Comparison of ENCODE assay signal across 29 cellular contexts in genomic region chr22:47132428-47132825, GRCh38.
"Had no signal": no experiment of that assay in that cellular context is flagged by ENCODE, and none has a peak within 500 bp of the region (broad histone marks: within the 10 kb centered on the region; RNA-seq: fewer than 3 reads in every experiment).

No MANE protein-coding gene starts in this region.

- H3K36me3 ChIP-seq: brain microvascular endothelial cell, cardiac muscle cell, MG63, SJSA1 had no signal

- H3K4me3 Mint-ChIP-seq: activated naive CD4-positive, alpha-beta T cell treated with anti-CD3 and anti-CD28 coated beads, Interleukin-2, amount 10 ng/mL, durations not matched to agents 7 days and 5 days; activated naive CD8-positive, alpha-beta T cell treated with anti-CD3 and anti-CD28 coated beads for 36 hours; activated T-cell treated with anti-CD3 and anti-CD28 coated beads, Interleukin-2, amount 50 U/mL, for 72 hours; T-helper 1 cell treated with Interleukin-12 subunit alpha and Interleukin-12 subunit beta and Interleukin-4 antibody, amounts not matched to agents 30 μg/mL and 1 μg/mL, for 36 hours; WTC11 had no signal

- H3K27ac Mint-ChIP-seq: activated naive CD4-positive, alpha-beta T cell treated with anti-CD3 and anti-CD28 coated beads, Interleukin-2, amount 10 ng/mL, durations not matched to agents 7 days and 5 days; activated naive CD8-positive, alpha-beta T cell treated with anti-CD3 and anti-CD28 coated beads for 36 hours; activated T-cell treated with anti-CD3 and anti-CD28 coated beads, Interleukin-2, amount 50 U/mL, for 72 hours; activated T-helper 2 cell treated with anti-CD3 and anti-CD28 coated beads, Interferon-gamma antibody, Interleukin-2, Interleukin-4, amounts not matched to agents 10 μg/mL and 5 μg/mL and 100 μg/mL, durations not matched to agents 14 hours and 24 hours and 36 hours; T-helper 1 cell treated with Interleukin-12 subunit alpha and Interleukin-12 subunit beta and Interleukin-4 antibody, amounts not matched to agents 30 μg/mL and 1 μg/mL, for 36 hours; WTC11 had no signal

- H3K9me3 Mint-ChIP-seq: activated naive CD4-positive, alpha-beta T cell treated with anti-CD3 and anti-CD28 coated beads, Interleukin-2, amount 10 ng/mL, durations not matched to agents 7 days and 5 days; activated naive CD8-positive, alpha-beta T cell treated with anti-CD3 and anti-CD28 coated beads for 36 hours; activated T-cell treated with anti-CD3 and anti-CD28 coated beads, Interleukin-2, amount 50 U/mL, for 72 hours; activated T-helper 2 cell treated with anti-CD3 and anti-CD28 coated beads, Interferon-gamma antibody, Interleukin-2, Interleukin-4, amounts not matched to agents 10 μg/mL and 5 μg/mL and 100 μg/mL, durations not matched to agents 14 hours and 24 hours and 36 hours; T-helper 1 cell treated with Interleukin-12 subunit alpha and Interleukin-12 subunit beta and Interleukin-4 antibody, amounts not matched to agents 30 μg/mL and 1 μg/mL, for 36 hours; WTC11 had no signal

- H3K4me2 ChIP-seq: KMS-11 had no signal

- H3K4me1 Mint-ChIP-seq: WTC11 had no signal

- H3K9me3 ChIP-seq: MG63, SJSA1 had no signal

- H3K27me3 Mint-ChIP-seq: activated naive CD4-positive, alpha-beta T cell treated with anti-CD3 and anti-CD28 coated beads, Interleukin-2, amount 10 ng/mL, durations not matched to agents 7 days and 5 days; activated naive CD8-positive, alpha-beta T cell treated with anti-CD3 and anti-CD28 coated beads for 36 hours had no signal

- DNase-seq: activated CD4-positive, alpha-beta T cell treated with anti-CD3 and anti-CD28 coated beads for 48 hours; activated CD4-positive, alpha-beta T cell treated with anti-CD3 and anti-CD28 coated beads, Interleukin-2, amount 50 U/mL, for 4 hours; activated CD4-positive, CD25-positive, alpha-beta regulatory T cell treated with anti-CD3 and anti-CD28 coated beads, Interleukin-2, amount 50 U/mL, for 72 hours; activated CD8-positive, alpha-beta memory T cell treated with anti-CD3 and anti-CD28 coated beads for 24 hours; activated gamma-delta T cell treated with Interleukin-2 at 50 U/mL for 16 hours; activated naive CD4-positive, alpha-beta T cell treated with anti-CD3 and anti-CD28 coated beads, Interleukin-2, amount 10 ng/mL, durations not matched to agents 7 days and 5 days; activated naive CD8-positive, alpha-beta T cell treated with anti-CD3 and anti-CD28 coated beads for 36 hours; activated T-cell treated with anti-CD3 and anti-CD28 coated beads, Interleukin-2, amount 50 U/mL, for 72 hours; brain microvascular endothelial cell; MG63; MV-4-11; NCI-H1092 treated with DMSO at 0.1 percent for 48 hours; NCI-H1436; NCI-H1694 treated with DMSO at 0.1 percent for 48 hours; NCI-H2029 treated with DMSO at 0.1 percent for 48 hours; NCI-H345; NCI-H510A; NCI-H526 treated with DMSO at 0.1 percent for 48 hours; NCI-H82; RPMI8226; SHP77; T-helper 9 cell had no signal

- ATAC-seq: activated T-cell treated with anti-CD3 and anti-CD28 coated beads, Interleukin-2, amount 50 U/mL, for 72 hours; Panc1 had no signal

- H3K4me3 ChIP-seq: cardiac muscle cell, MG63, SJSA1 had no signal

- H3K27ac ChIP-seq: brain microvascular endothelial cell, cardiac muscle cell, KMS-11, SJSA1 had no signal

- H3K36me3 Mint-ChIP-seq: activated naive CD8-positive, alpha-beta T cell treated with anti-CD3 and anti-CD28 coated beads for 36 hours had no signal

- H3K27me3 ChIP-seq: brain microvascular endothelial cell, cardiac muscle cell, MG63, SJSA1 had no signal

- H3K9ac ChIP-seq: KMS-11 had no signal
